ENCODE assay signal across 27 cellular contexts in the genomic region with DNA sequence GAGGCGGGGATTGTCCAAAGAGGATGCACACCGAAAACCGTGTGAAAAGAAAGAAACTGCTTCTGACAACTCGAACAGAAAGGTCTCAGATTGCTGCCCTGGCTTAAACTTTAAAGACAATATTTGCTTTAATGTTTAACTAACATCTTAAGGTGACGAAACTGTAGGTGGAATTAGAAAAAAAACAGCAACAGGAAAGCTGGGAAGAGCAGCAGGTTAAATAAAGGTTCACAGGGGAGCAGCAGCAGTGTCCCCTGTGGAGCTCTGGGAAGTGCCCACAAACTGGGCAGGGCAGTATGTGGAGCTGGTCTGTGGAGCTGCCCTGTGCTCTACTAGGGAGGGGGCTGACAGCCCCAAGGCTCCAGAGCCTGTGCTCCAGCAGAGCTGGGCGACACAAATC. TPM values are rescaled to one million over a fixed set of nuclear protein-coding genes. Genes with fewer than 3 reads are reported as not detected.
A peak's percentile ranks its signal among the peaks of the same experiment; 100 is the strongest.
DNase-seq lines count a peak whose midpoint lies in the region; ATAC-seq and TF ChIP-seq lines count a peak whose summit lies in the region.
"Had no signal": no experiment of that assay in that cellular context is flagged by ENCODE, and none has a peak within 500 bp of the region (broad histone marks: within the 10 kb centered on the region; RNA-seq: fewer than 3 reads in every experiment).

No MANE protein-coding gene starts in this region.

- no peak for DNase-seq in mesenchymal stem cell
- DNase-seq in GF-D8 (lab: John Stamatoyannopoulos, UW): no peak
- no peak for DNase-seq in DMS79 treated with DMSO at 0.1 percent for 48 hours (lab: John Stamatoyannopoulos, UW)
- DNase-seq: activated CD4-positive, alpha-beta T cell treated with anti-CD3 and anti-CD28 coated beads, Interleukin-2, amount 10 ng/mL, durations not matched to agents 7 days and 5 days; activated naive CD4-positive, alpha-beta T cell treated with Interleukin-2 at 50 U/mL for 16 hours; activated T-cell treated with anti-CD3 and anti-CD28 coated beads, Interleukin-2, amount 50 U/mL, for 48 hours; AML-193; CD4-positive, CD25-positive, alpha-beta regulatory T cell; foreskin fibroblast; kidney; mammary epithelial cell; NCI-H1092; NCI-H187 treated with DMSO at 0.1 percent for 48 hours; NCI-H2171; NCI-H82; right cardiac atrium; SJCRH30; stimulated activated CD4-positive, alpha-beta T cell treated with anti-CD3 and anti-CD28 coated beads, Interleukin-1b, Interleukin-23, amount 100 ng/mL, for 48 hours; stimulated activated naive CD8-positive, alpha-beta T cell treated with anti-CD3 and anti-CD28 coated beads, Interleukin-15, Interleukin-2, amounts not matched to agents 100 U/mL and 50 U/mL, for 24 hours; T1000 had no signal

- H2AK5ac ChIP-seq in mesenchymal stem cell (ENCODE audit: low read length, severe bottlenecking): peak overlapping the region; percentile 72

- H3K4me2 ChIP-seq in mesenchymal stem cell (ENCODE audit: low read length, poor library complexity, severe bottlenecking): peak overlapping the region; percentile 34

- no peak overlapping the region for H2BK5ac ChIP-seq in mesenchymal stem cell (ENCODE audit: low read depth, low read length, poor library complexity, severe bottlenecking)

- H3K18ac ChIP-seq in mesenchymal stem cell (ENCODE audit: low read depth in 1 of 2, low read length in 2 of 2): no peak overlapping the region

- ATAC-seq in HG03280 (IDR thresholded peaks at IDR 0.05; ENCODE audit: unreplicated experiment): no peak
- ATAC-seq in GM19023 (IDR thresholded peaks at IDR 0.05; ENCODE audit: unreplicated experiment): no peak
- ATAC-seq: esophagus mucosa; right cardiac atrium; stimulated activated naive CD8-positive, alpha-beta T cell treated with anti-CD3 and anti-CD28 coated beads, Interleukin-15, Interleukin-2, amounts not matched to agents 100 U/mL and 50 U/mL, for 24 hours had no signal

- no peak overlapping the region for H2BK12ac ChIP-seq in mesenchymal stem cell (ENCODE audit: low read length in 2 of 2)

- WGBS in HUES64: 90% methylated on average over 6 of the region's 6 CpGs
- 93% methylated on average over 4 of the region's 6 CpGs for WGBS in mesenchymal stem cell

- no peak overlapping the region for H4K91ac ChIP-seq in mesenchymal stem cell (ENCODE audit: low read length)

- no peak for TF ChIP-seq CTCF in 22Rv1 (IDR thresholded peaks at IDR 0.05)

- H3K9ac ChIP-seq in HUES64 (ENCODE audit: low read depth, low read length) (no peak overlapping the region), iPS-15b (ENCODE audit: low read depth, low read length) (peak overlapping the region; percentile 60), mesenchymal stem cell (ENCODE audit: low read length) (no peak overlapping the region)
- H3K9ac ChIP-seq: parathyroid adenoma had no signal

- H2AFZ ChIP-seq in mesenchymal stem cell (ENCODE audit: low read depth, low read length): no peak overlapping the region
- H2AFZ ChIP-seq: parathyroid adenoma had no signal

- H3K4me3 ChIP-seq in HUES64 (ENCODE audit: low read length): no peak overlapping the region
- no peak overlapping the region for H3K4me3 ChIP-seq in iPS-15b (ENCODE audit: low read depth, low read length)
- no peak overlapping the region for H3K4me3 ChIP-seq in mesenchymal stem cell (ENCODE audit: insufficient read depth in 1 of 2, low read depth in 1 of 2, low read length in 2 of 2)
- H3K4me3 ChIP-seq: SJCRH30 had no signal

- H3K36me3 ChIP-seq in HUES64 (ENCODE audit: insufficient read depth, low read length) (peaks cover 97% of the 10 kb centered on the region), iPS-15b (ENCODE audit: control insufficient read depth, insufficient read depth, low read length) (peaks cover 37% of the 10 kb centered on the region), mesenchymal stem cell (ENCODE audit: control insufficient read depth in 1 of 2, insufficient read depth in 2 of 2, low read depth in 1 of 2, low read length in 2 of 2) (peaks cover 38 to 88% of the 10 kb centered on the region in 2 experiments)

- no peak overlapping the region for H3K4ac ChIP-seq in mesenchymal stem cell (ENCODE audit: low read depth in 1 of 2, low read length in 2 of 2)

- H2BK15ac ChIP-seq in mesenchymal stem cell (ENCODE audit: low read depth, poor library complexity, severe bottlenecking): no peak overlapping the region

- H3K23ac ChIP-seq in mesenchymal stem cell (ENCODE audit: low read length in 2 of 2): no peak overlapping the region

- no peak overlapping the region for H3K14ac ChIP-seq in mesenchymal stem cell (ENCODE audit: low read length in 2 of 2)

- no peak overlapping the region for H2BK120ac ChIP-seq in mesenchymal stem cell (ENCODE audit: low read depth, low read length)

- H3K27me3 ChIP-seq in HUES64 (ENCODE audit: insufficient read depth, low read length): no peaks in the 10 kb centered on the region
- H3K27me3 ChIP-seq in iPS-15b (ENCODE audit: control insufficient read depth, insufficient read depth, low read length): no peaks in the 10 kb centered on the region
- H3K27me3 ChIP-seq in mesenchymal stem cell (ENCODE audit: control insufficient read depth in 1 of 2, insufficient read depth in 1 of 2, low read length in 2 of 2): no peaks in the 10 kb centered on the region
- H3K27me3 ChIP-seq: SJCRH30 had no signal

- H3K9me3 ChIP-seq in HUES64 (ENCODE audit: insufficient read depth, low read depth, low read length) (no peaks in the 10 kb centered on the region), iPS-15b (ENCODE audit: control insufficient read depth, insufficient read depth, low read length) (no peaks in the 10 kb centered on the region), mesenchymal stem cell (ENCODE audit: control insufficient read depth, low read length) (no peaks in the 10 kb centered on the region)
- H3K9me3 ChIP-seq: SJCRH30 had no signal

- H4K8ac ChIP-seq in mesenchymal stem cell (ENCODE audit: low read length): no peak overlapping the region

- peak overlapping the region; percentile 47 for H3K27ac ChIP-seq in 22Rv1
- H3K27ac ChIP-seq in HUES64 (ENCODE audit: low read depth, low read length): peak overlapping the region; percentile 69; the same call in 1 of the 2 replicates
- H3K27ac ChIP-seq in mesenchymal stem cell (ENCODE audit: low read length, poor library complexity, severe bottlenecking): peak overlapping the region; percentile 39
- H3K27ac ChIP-seq: parathyroid adenoma, SJCRH30 had no signal

- H3K79me1 ChIP-seq in mesenchymal stem cell (replicated peaks; ENCODE audit: low read length, poor library complexity, severe bottlenecking): peaks cover 22% of the 10 kb centered on the region

- H3K4me1 ChIP-seq in HUES64 (ENCODE audit: insufficient read depth, low read length) (peaks cover 42% of the 10 kb centered on the region), iPS-15b (ENCODE audit: control insufficient read depth, insufficient read depth, low read length) (peaks cover 32% of the 10 kb centered on the region), mesenchymal stem cell (ENCODE audit: control insufficient read depth, insufficient read depth, low read depth, low read length) (peaks cover 30% of the 10 kb centered on the region)

RNA-seq across cellular contexts. Expression of a gene that starts 25.4 kb away (rescaled TPM):
- 117 TPM for polyA plus RNA-seq in HUES64 (2013, experiment 1 of 2)
- polyA plus RNA-seq in HUES64 (2013, experiment 2 of 2): 127 TPM
- 22.4 TPM for polyA plus RNA-seq in mesenchymal stem cell (2013, experiment 1 of 2)
- polyA plus RNA-seq in mesenchymal stem cell (2013, experiment 2 of 2): 22.3 TPM

RNA-seq across cellular contexts. Expression of a gene that starts 46.0 kb away (rescaled TPM):
- polyA plus RNA-seq in HUES64 (2013, experiment 1 of 2): 121 TPM
- 106 TPM for polyA plus RNA-seq in HUES64 (2013, experiment 2 of 2)
- 327 TPM for polyA plus RNA-seq in mesenchymal stem cell (2013, experiment 1 of 2)
- polyA plus RNA-seq in mesenchymal stem cell (2013, experiment 2 of 2): 323 TPM

RNA-seq across cellular contexts. Expression of a gene that starts 55.0 kb away (rescaled TPM):
- 12.4 TPM for polyA plus RNA-seq in HUES64 (2013, experiment 1 of 2)
- 11.5 TPM for polyA plus RNA-seq in HUES64 (2013, experiment 2 of 2)
- polyA plus RNA-seq in mesenchymal stem cell (2013, experiment 1 of 2): 5.1 TPM
- polyA plus RNA-seq in mesenchymal stem cell (2013, experiment 2 of 2): 5.3 TPM
